Comparison of ENCODE assay signal across 14 cellular contexts in genomic region chr22:19879996-19880785, GRCh38. TPM values are rescaled to one million over a fixed set of nuclear protein-coding genes. Genes with fewer than 3 reads are reported as not detected.
DNase-seq lines count a peak whose midpoint lies in the region; ATAC-seq, FAIRE-seq and TF ChIP-seq lines count a peak whose summit lies in the region.
"Had no signal": no experiment of that assay in that cellular context is flagged by ENCODE, and none has a peak within 500 bp of the region (broad histone marks: within the 10 kb centered on the region; RNA-seq: fewer than 3 reads in every experiment).

No MANE protein-coding gene starts in this region.

- H3K4me3 ChIP-seq in AG10803 (ENCODE audit: low read length), result peak overlapping the region; percentile 39
- H3K4me3 ChIP-seq in endothelial cell of umbilical vein (replicated peaks in 1 of 3; ENCODE audit: insufficient read depth in 1 of 3, low read depth in 1 of 3, low read length in 3 of 3), result peak overlapping the region; percentile 6 to 80 (median 57)
- no peak overlapping the region for H3K4me3 ChIP-seq in neural progenitor cell
- H3K4me3 ChIP-seq: mucosa of descending colon had no signal

- H3K4me3 Mint-ChIP-seq in HFFc6 (peak overlapping the region; percentile 79), neural progenitor cell (peak overlapping the region; percentile 75)

- peaks cover 8% of the 10 kb centered on the region for H3F3A ChIP-seq in neural progenitor cell (ENCODE audit: low read depth)

- H2AFZ ChIP-seq in endothelial cell of umbilical vein (ENCODE audit: low read depth, low read length) (no peak overlapping the region), neural progenitor cell (replicated peaks) (no peak overlapping the region)

- H3K27me3 ChIP-seq in endothelial cell of umbilical vein (ENCODE audit: control insufficient read depth in 2 of 2, insufficient read depth in 2 of 2, low read length in 2 of 2), result no peaks in the 10 kb centered on the region
- peaks cover 10% of the 10 kb centered on the region for H3K27me3 ChIP-seq in neural progenitor cell

- dilution Hi-C loops in endothelial cell of umbilical vein (cut with MboI; ENCODE audit: extremely low pct_ligation_motif_present, low sequenced_read_pairs), result no loop called here

- peak overlapping the region; percentile 95 for H3K9ac ChIP-seq in endothelial cell of umbilical vein (replicated peaks; ENCODE audit: extremely low read depth, insufficient read depth, low read length)
- no peak overlapping the region for H3K9ac ChIP-seq in neural progenitor cell

- BruUV-seq in endothelial cell of umbilical vein (replicated peaks; lab: Mats Ljungman, UMichigan), result no TSS peak

- H3K36me3 ChIP-seq in endothelial cell of umbilical vein (ENCODE audit: control insufficient read depth in 2 of 2, extremely low read depth in 1 of 2, insufficient read depth in 2 of 2, low read length in 2 of 2), result peaks cover 7 to 11% of the 10 kb centered on the region in 2 experiments
- no peaks in the 10 kb centered on the region for H3K36me3 ChIP-seq in neural progenitor cell

- H3K9me1 ChIP-seq in endothelial cell of umbilical vein (replicated peaks; ENCODE audit: control insufficient read depth, extremely low read depth, insufficient read depth, low read length), result no peaks in the 10 kb centered on the region

- peak; percentile 79 for FAIRE-seq in endothelial cell of umbilical vein (lab: Jason Lieb, UNC)
- no peak for FAIRE-seq in GM12892 (lab: Jason Lieb, UNC)

- H3K9me3 ChIP-seq in endothelial cell of umbilical vein (replicated peaks; ENCODE audit: control insufficient read depth, insufficient read depth, low read length) (no peaks in the 10 kb centered on the region), neural progenitor cell (ENCODE audit: low read depth) (no peaks in the 10 kb centered on the region)
- H3K9me3 ChIP-seq: mucosa of descending colon, thoracic aorta had no signal

- ATAC-seq in GM19324 (IDR thresholded peaks at IDR 0.05; ENCODE audit: low FRiP score, unreplicated experiment), result no peak
- ATAC-seq in GM21786 (IDR thresholded peaks at IDR 0.05; ENCODE audit: unreplicated experiment), result no peak

- intact Hi-C loops in endothelial cell of umbilical vein (cut with micrococcal nuclease), result loop anchor here (2.0 kb wide), 2 partner anchors 35 to 69 kb away; no protein-coding TSS in a partner anchor

- TF ChIP-seq POLR2A in endothelial cell of umbilical vein (IDR thresholded peaks at IDR 0.05; ENCODE audit: low read depth, low read length) (peak; percentile 82), GM12892 (IDR thresholded peaks at IDR 0.05; ENCODE audit: low read depth, low read length) (no peak)

- CTCF ChIA-PET in endothelial cell of umbilical vein (lab: Charles Lee), result interaction anchor here (1.2 to 1.7 kb wide), 5 partner anchors 10 to 156 kb away, joined by 4 to 9 read pairs (median 4); partner anchors contain the start of genes GNB1L, GP1BB and RTL10

- no peak for DNase-seq in AG10803 (ENCODE audit: low read depth)
- DNase-seq in HFFc6, result no peak
- DNase-seq in endothelial cell of umbilical vein (ENCODE audit: low read depth, low spot score), result no peak
- no peak for DNase-seq in neural progenitor cell (ENCODE audit: low spot score)
- DNase-seq in NCI-H2029 treated with DMSO at 0.1 percent for 48 hours (lab: John Stamatoyannopoulos, UW), result no peak
- DNase-seq in GM12892 (ENCODE audit: insufficient read length), result no peak
- DNase-seq: activated CD4-positive, alpha-beta T cell treated with anti-CD3 and anti-CD28 coated beads, Interleukin-2, amount 50 U/mL, for 48 hours; NCI-H187; SIG-M5; stimulated activated CD4-positive, alpha-beta T cell treated with anti-CD3 and anti-CD28 coated beads, Interleukin-4, amount 100 ng/mL, for 24 hours had no signal

- peaks cover 12% of the 10 kb centered on the region for H3K36me3 Mint-ChIP-seq in HFFc6 (ENCODE audit: low read depth)
- no peaks in the 10 kb centered on the region for H3K36me3 Mint-ChIP-seq in neural progenitor cell

- POLR2A ChIA-PET in endothelial cell of umbilical vein (lab: Charles Lee), result interaction anchor here (0.8 to 1.8 kb wide), 4 partner anchors 9 to 35 kb away, joined by 3 to 9 read pairs (median 4); no protein-coding TSS in a partner anchor

- TF ChIP-seq CTCF in AG10803 (conservative IDR thresholded peaks at IDR 0.05; ENCODE audit: low read length) (no peak), HFFc6 (IDR thresholded peaks at IDR 0.05) (no peak), endothelial cell of umbilical vein (IDR thresholded peaks at IDR 0.05; ENCODE audit: extremely low read depth in 1 of 2, insufficient read depth in 1 of 2, low read depth in 1 of 2, low read length in 2 of 2) (no peak), neural progenitor cell (IDR thresholded peaks at IDR 0.05) (no peak)

- H3K4me1 Mint-ChIP-seq in HFFc6 (ENCODE audit: low read depth) (peaks cover 50% of the 10 kb centered on the region), neural progenitor cell (peaks cover 39% of the 10 kb centered on the region)

- H3K4me1 ChIP-seq in endothelial cell of umbilical vein (ENCODE audit: control insufficient read depth, extremely low read depth, insufficient read depth, low read length), result peaks cover 73% of the 10 kb centered on the region
- peaks cover 22% of the 10 kb centered on the region for H3K4me1 ChIP-seq in neural progenitor cell

- H4K20me1 ChIP-seq in endothelial cell of umbilical vein (replicated peaks; ENCODE audit: control insufficient read depth, extremely low read depth, insufficient read depth, low read length), result no peaks in the 10 kb centered on the region
- peaks cover 3% of the 10 kb centered on the region for H4K20me1 ChIP-seq in neural progenitor cell (ENCODE audit: low read depth)

- H3K79me2 ChIP-seq in endothelial cell of umbilical vein (ENCODE audit: control insufficient read depth, insufficient read depth, low read length), result peaks cover 49% of the 10 kb centered on the region
- H3K79me2 ChIP-seq in neural progenitor cell (ENCODE audit: low read depth), result no peaks in the 10 kb centered on the region

- H3K27me3 Mint-ChIP-seq in HFFc6 (ENCODE audit: insufficient read depth) (peaks cover 2% of the 10 kb centered on the region; the same call in 1 of the 2 replicates), neural progenitor cell (ENCODE audit: insufficient read depth, low read depth) (peaks cover 7% of the 10 kb centered on the region)

- H3K9me3 Mint-ChIP-seq in HFFc6, result no peaks in the 10 kb centered on the region; the same call in 1 of the 2 replicates
- H3K9me3 Mint-ChIP-seq in neural progenitor cell, result no peaks in the 10 kb centered on the region

- peak overlapping the region; percentile 72 for H3K4me2 ChIP-seq in endothelial cell of umbilical vein (ENCODE audit: insufficient read depth, low read length)
- peak overlapping the region; percentile 56 for H3K4me2 ChIP-seq in neural progenitor cell

- peak overlapping the region; percentile 95 for H3K27ac ChIP-seq in endothelial cell of umbilical vein (ENCODE audit: insufficient read depth, low read depth, low read length)
- no peak overlapping the region for H3K27ac ChIP-seq in neural progenitor cell
- H3K27ac ChIP-seq: thoracic aorta had no signal

- H3K27ac Mint-ChIP-seq in HFFc6 (peak overlapping the region; percentile 100), neural progenitor cell (peak overlapping the region; percentile 95)

TF ChIP-seq in endothelial cell of umbilical vein, 7 proteins besides CTCF, POLR2A, EP300 and RAD21:
- TF ChIP-seq JUN (IDR thresholded peaks at IDR 0.05; ENCODE audit: borderline replicate concordance, insufficient read depth, insufficient read length, low read depth), result no peak
- TF ChIP-seq MYC (IDR thresholded peaks at IDR 0.05; ENCODE audit: low read depth, low read length), result peak; percentile 23
- TF ChIP-seq POLR2AphosphoS5 (IDR thresholded peaks at IDR 0.05; ENCODE audit: insufficient read depth, low read depth, low read length), result no peak

RNA-seq across cellular contexts. Expression of gene GNB1L, which starts 25.5 kb away (rescaled TPM):
- total RNA-seq in HFFc6 (2021; fragmentation: NEBNext Ultra II Directional; extraction: Animal tissue kit (Norgen Biotek cat#: 25700)), result 1 to 10 TPM; 6.6 to 9.6 (median 7.6) TPM
- total RNA-seq in endothelial cell of umbilical vein, result 5.9 and 11.2 TPM in 2 replicates
- polyA plus RNA-seq in endothelial cell of umbilical vein, result 5.4 and 5.9 TPM in 2 replicates
- 2.2 and 3.8 TPM in 2 replicates for polyA plus RNA-seq in endothelial cell of umbilical vein (2011; cell fraction: cytosol; rRNA removed)
- 2.7 and 3.2 TPM in 2 replicates for polyA plus RNA-seq in endothelial cell of umbilical vein (2011; cell fraction: nucleus; rRNA removed)
- polyA plus RNA-seq in endothelial cell of umbilical vein (2012), result 3.5 and 3.6 TPM in 2 replicates
- 1.6 and 3.5 TPM in 2 replicates for polyA minus RNA-seq in endothelial cell of umbilical vein
- 1.7 TPM for polyA minus RNA-seq in endothelial cell of umbilical vein (2011; cell fraction: cytosol; rRNA and poly(A)+ RNA removed)
- 2.4 TPM in 2 replicates for polyA minus RNA-seq in endothelial cell of umbilical vein (2011; cell fraction: nucleus; rRNA and poly(A)+ RNA removed)
- 3.0 and 11.6 TPM in 2 replicates for total RNA-seq in neural progenitor cell (ENCODE audit: low replicate concordance)
- 1.6 TPM for polyA plus RNA-seq in GM12892 (2012; ENCODE audit: missing spikeins)

RNA-seq across cellular contexts. Expression of gene RTL10, which starts 25.5 kb away (rescaled TPM):
- total RNA-seq in HFFc6 (2021; fragmentation: NEBNext Ultra II Directional; extraction: Animal tissue kit (Norgen Biotek cat#: 25700)), result 10 to 100 TPM; 17.4 to 22.7 (median 19.2) TPM
- total RNA-seq in endothelial cell of umbilical vein (31.9 and 32.1 TPM in 2 replicates), neural progenitor cell (ENCODE audit: low replicate concordance) (7.3 and 16.3 TPM in 2 replicates)
- polyA plus RNA-seq in endothelial cell of umbilical vein, result 40.8 and 54.5 TPM in 2 replicates
- 21.6 and 22.9 TPM in 2 replicates for polyA plus RNA-seq in endothelial cell of umbilical vein (2011; cell fraction: cytosol; rRNA removed)
- polyA plus RNA-seq in endothelial cell of umbilical vein (2011; cell fraction: nucleus; rRNA removed), result 43.8 and 53.4 TPM in 2 replicates
- 8.0 and 9.8 TPM in 2 replicates for polyA plus RNA-seq in endothelial cell of umbilical vein (2012)
- 84.1 and 88.0 TPM in 2 replicates for polyA minus RNA-seq in endothelial cell of umbilical vein
- polyA minus RNA-seq in endothelial cell of umbilical vein (2011; cell fraction: cytosol; rRNA and poly(A)+ RNA removed), result 9.0 TPM
- 20.7 and 26.1 TPM in 2 replicates for polyA minus RNA-seq in endothelial cell of umbilical vein (2011; cell fraction: nucleus; rRNA and poly(A)+ RNA removed)
- 5.6 TPM for polyA plus RNA-seq in GM12892 (2012; ENCODE audit: missing spikeins)
